7 cellular contexts compared by ENCODE assay signal in genomic region chr22:23786261-23786710, GRCh38. TPM values are rescaled to one million over a fixed set of nuclear protein-coding genes. Genes with fewer than 3 reads are reported as not detected.
DNase-seq lines count a peak whose midpoint lies in the region; ATAC-seq, FAIRE-seq and TF ChIP-seq lines count a peak whose summit lies in the region.
"Had no signal": no experiment of that assay in that cellular context is flagged by ENCODE, and none has a peak within 500 bp of the region (broad histone marks: within the 10 kb centered on the region; RNA-seq: fewer than 3 reads in every experiment).

No MANE protein-coding gene starts in this region.

- no peaks in the 10 kb centered on the region for H3K9me3 ChIP-seq in osteoblast (ENCODE audit: low read depth, low read length)

- no peaks in the 10 kb centered on the region; the same call in 1 of the 2 replicates for H3K27me3 Mint-ChIP-seq in HFFc6 (ENCODE audit: insufficient read depth)

- peaks cover 48% of the 10 kb centered on the region for H3K4me1 ChIP-seq in osteoblast (ENCODE audit: insufficient read depth, low read length)

- no peaks in the 10 kb centered on the region for H3K36me3 ChIP-seq in bronchial epithelial cell (ENCODE audit: control insufficient read depth, insufficient read depth, low read length)
- H3K36me3 ChIP-seq in osteoblast (ENCODE audit: insufficient read depth, low read length): peaks cover 2% of the 10 kb centered on the region

- no peaks in the 10 kb centered on the region; the same call in 1 of the 2 replicates for H3K36me3 Mint-ChIP-seq in HFFc6 (ENCODE audit: low read depth)

- peak overlapping the region; percentile 84 for H2AFZ ChIP-seq in osteoblast (ENCODE audit: low read length)

- no peaks in the 10 kb centered on the region for H3K27me3 ChIP-seq in bronchial epithelial cell (ENCODE audit: control insufficient read depth, insufficient read depth, low read length)
- no peaks in the 10 kb centered on the region for H3K27me3 ChIP-seq in osteoblast (ENCODE audit: insufficient read depth, low read length)

- H3K9me3 Mint-ChIP-seq in HFFc6: no peaks in the 10 kb centered on the region

- H4K20me1 ChIP-seq in osteoblast (ENCODE audit: insufficient read depth, low read length): peaks cover 34% of the 10 kb centered on the region

- peaks cover 43% of the 10 kb centered on the region for H3K79me2 ChIP-seq in osteoblast (ENCODE audit: insufficient read depth, low read length)

- H3K27ac Mint-ChIP-seq in HFFc6: peak overlapping the region; percentile 89

- peak overlapping the region; percentile 72 for H3K4me3 ChIP-seq in bronchial epithelial cell (ENCODE audit: low read depth, low read length)
- H3K4me3 ChIP-seq in osteoblast (ENCODE audit: insufficient read depth, low read length): peak overlapping the region; percentile 85

- H3K4me1 Mint-ChIP-seq in HFFc6 (ENCODE audit: low read depth): peaks cover 57% of the 10 kb centered on the region

- H3K27ac ChIP-seq in osteoblast (ENCODE audit: low read depth, low read length): peak overlapping the region; percentile 94

- TF ChIP-seq CTCF in HFFc6 (IDR thresholded peaks at IDR 0.05): no peak
- no peak for TF ChIP-seq CTCF in bronchial epithelial cell (IDR thresholded peaks at IDR 0.05; ENCODE audit: insufficient read depth, low read length, severe bottlenecking)
- TF ChIP-seq CTCF in osteoblast (IDR thresholded peaks at IDR 0.05; ENCODE audit: extremely low read depth, low read depth, low read length): no peak

- DNase-seq in HFFc6 (no peak), bronchial epithelial cell (ENCODE audit: low read depth) (no peak), osteoblast (ENCODE audit: insufficient read length, low spot score, missing footprints) (peak; percentile 36), middle frontal gyrus (ENCODE audit: extremely low spot score, low spot score) (no peak), NCI-H1048 (lab: John Stamatoyannopoulos, UW) (no peak)

- no peak for ATAC-seq in HG02759 (IDR thresholded peaks at IDR 0.05; ENCODE audit: unreplicated experiment)

- peak overlapping the region; percentile 90 for H3K4me2 ChIP-seq in osteoblast (ENCODE audit: insufficient read depth, low read length)

- peak overlapping the region; percentile 93 for H3K4me3 Mint-ChIP-seq in HFFc6

- FAIRE-seq in bronchial epithelial cell (lab: Jason Lieb, UNC): no peak

RNA-seq across cellular contexts. Expression of gene SMARCB1, which starts 0.5 kb away (rescaled TPM):
- 100 to 1,000 TPM in 1 of 6 experiments, 10 to 100 TPM in 5; 91.5 to 101 (median 97.3) TPM for total RNA-seq in HFFc6 (2021; fragmentation: NEBNext Ultra II Directional; extraction: Animal tissue kit (Norgen Biotek cat#: 25700))
- total RNA-seq in bronchial epithelial cell (19.5 and 21.5 TPM in 2 replicates), osteoblast (49.2 and 51.3 TPM in 2 replicates)

RNA-seq across cellular contexts. Expression of gene MMP11, which starts 13.6 kb away (rescaled TPM):
- total RNA-seq in HFFc6 (2021; fragmentation: NEBNext Ultra II Directional; extraction: Animal tissue kit (Norgen Biotek cat#: 25700)): 1 to 10 TPM; 1.7 to 3.6 (median 2.7) TPM
- total RNA-seq in bronchial epithelial cell (0.38 and 0.53 TPM in 2 replicates), osteoblast (23.5 and 41.3 TPM in 2 replicates)

RNA-seq across cellular contexts. Expression of gene CHCHD10, which starts 18.5 kb away (rescaled TPM):
- 100 to 1,000 TPM in 4 of 6 experiments, 10 to 100 TPM in 2; 89.3 to 117 (median 106) TPM for total RNA-seq in HFFc6 (2021; fragmentation: NEBNext Ultra II Directional; extraction: Animal tissue kit (Norgen Biotek cat#: 25700))
- total RNA-seq in bronchial epithelial cell (4.5 and 11.5 TPM in 2 replicates), osteoblast (0.88 and 1.1 TPM in 2 replicates)

RNA-seq across cellular contexts. Expression of gene C22orf15, which starts 23.5 kb away (rescaled TPM):
- total RNA-seq in HFFc6 (2021; fragmentation: NEBNext Ultra II Directional; extraction: Animal tissue kit (Norgen Biotek cat#: 25700)): 1 to 10 TPM in 3 of 6 experiments, under 1 TPM in 3; 0.48 to 4.0 (median 1.1) TPM
- total RNA-seq in bronchial epithelial cell (not detected in 2 replicates), osteoblast (0.72 and 0.88 TPM in 2 replicates)
- total RNA-seq: LHCN-M2 had no signal

RNA-seq across cellular contexts. Expression of gene VPREB3, which starts 32.1 kb away (rescaled TPM):
- total RNA-seq in HFFc6 (2021; fragmentation: NEBNext Ultra II Directional; extraction: Animal tissue kit (Norgen Biotek cat#: 25700)): under 1 TPM in 2 of 6 experiments, not detected in 4; 0.33 to 0.57 TPM
- total RNA-seq in bronchial epithelial cell (not detected in 2 replicates), osteoblast (not detected in 2 replicates)
- total RNA-seq: LHCN-M2 had no signal
